In the genomic region with DNA sequence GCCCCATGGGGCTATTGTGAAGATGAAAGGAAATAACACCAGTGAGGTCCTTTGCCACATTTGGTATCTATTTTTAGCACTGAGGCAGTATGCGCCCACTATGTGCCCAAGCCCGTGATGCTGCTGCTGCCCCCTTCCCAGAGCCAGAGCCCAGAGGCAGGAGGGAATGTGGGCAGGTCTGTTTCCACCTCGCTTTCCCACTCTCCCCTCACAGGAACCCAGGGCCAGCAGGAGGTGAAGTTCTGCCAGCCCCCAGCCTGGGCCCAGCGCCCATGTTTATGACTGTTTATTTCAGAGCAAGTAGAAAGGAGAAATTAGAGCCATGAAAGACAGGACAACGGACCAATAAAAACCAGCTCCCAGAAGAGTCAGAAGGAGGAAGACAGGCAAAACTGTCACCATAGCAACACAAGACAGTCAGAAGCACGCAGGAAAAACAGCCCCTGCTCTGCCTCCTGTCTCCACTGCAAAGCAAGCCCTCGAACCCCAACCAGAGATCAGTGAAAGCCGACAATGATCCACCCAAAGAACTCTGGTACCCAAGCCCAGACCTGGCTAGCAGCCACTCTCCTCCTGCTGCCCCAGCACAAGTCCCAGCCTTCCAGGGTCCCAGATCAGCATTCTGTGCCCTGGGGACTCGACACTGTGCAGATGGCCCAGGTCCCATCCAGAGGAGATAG, we compare ENCODE assay signal across 8 cellular contexts. TPM values are rescaled to one million over a fixed set of nuclear protein-coding genes. Genes with fewer than 3 reads are reported as not detected.
DNase-seq lines count a peak whose midpoint lies in the region; ATAC-seq, FAIRE-seq and TF ChIP-seq lines count a peak whose summit lies in the region.

No MANE protein-coding gene starts in this region.

- TF ChIP-seq CTCF in BE2C (IDR thresholded peaks at IDR 0.05; ENCODE audit: low read depth, low read length) (no peak), WTC11 (IDR thresholded peaks at IDR 0.05) (no peak)

- H3K9me3 ChIP-seq in BE2C (no peaks in the 10 kb centered on the region), neuronal stem cell (replicated peaks in 1 of 2; ENCODE audit: control insufficient read depth in 2 of 2, insufficient read depth in 1 of 2, low read depth in 1 of 2, low read length in 2 of 2) (no peaks in the 10 kb centered on the region)

- ATAC-seq in HG02870 (IDR thresholded peaks at IDR 0.05; ENCODE audit: unreplicated experiment) (peak; percentile 35), WTC11 (peak; percentile 13; the same call in 1 of the 2 replicates), HG02973 (IDR thresholded peaks at IDR 0.05; ENCODE audit: unreplicated experiment) (no peak), HG03097 (IDR thresholded peaks at IDR 0.05; ENCODE audit: low FRiP score, unreplicated experiment) (no peak), HG03135 (IDR thresholded peaks at IDR 0.05; ENCODE audit: unreplicated experiment) (no peak)

- peaks cover 41% of the 10 kb centered on the region for H3K4me1 Mint-ChIP-seq in WTC11

- H3K4me2 ChIP-seq in neuronal stem cell (ENCODE audit: insufficient read depth, low read length, poor library complexity, severe bottlenecking): no peak overlapping the region

- H3K27me3 ChIP-seq in BE2C (peaks cover 25% of the 10 kb centered on the region), neuronal stem cell (ENCODE audit: control insufficient read depth in 3 of 3, insufficient read depth in 3 of 3, low read depth in 1 of 3, low read length in 3 of 3) (peaks cover 0 to 20% (median 12%) of the 10 kb centered on the region in 3 experiments)

- H3K4ac ChIP-seq in neuronal stem cell (ENCODE audit: low read length): no peak overlapping the region

- H3K36me3 Mint-ChIP-seq in WTC11: no peaks in the 10 kb centered on the region

- H2AFZ ChIP-seq in neuronal stem cell (ENCODE audit: low read length): peak overlapping the region; percentile 87

- peaks cover 22% of the 10 kb centered on the region for H3K27me3 Mint-ChIP-seq in WTC11 (ENCODE audit: low read depth)

- peak overlapping the region; percentile 84 for H3K4me3 Mint-ChIP-seq in WTC11

- H3K27ac Mint-ChIP-seq in WTC11: no peak overlapping the region

- WGBS in neuronal stem cell (ENCODE audit: extremely low coverage in 2 of 2, insufficient read length in 2 of 2, insufficient replicate concordance in 1 of 2), 2 donors: no CpG with 5 or more reads among the region's 9 CpGs

- no peak overlapping the region for H4K91ac ChIP-seq in neuronal stem cell (ENCODE audit: low read depth, low read length, poor library complexity)

- no peak overlapping the region for H3K9ac ChIP-seq in neuronal stem cell (ENCODE audit: low read depth, low read length, poor library complexity)

- H2BK15ac ChIP-seq in neuronal stem cell (ENCODE audit: low read length): no peak overlapping the region

- H3K14ac ChIP-seq in neuronal stem cell (ENCODE audit: low read length): peak overlapping the region; percentile 14

- no peak overlapping the region for H3K27ac ChIP-seq in neuronal stem cell (replicated peaks; ENCODE audit: low read length)

- FAIRE-seq in frontal cortex (lab: Jason Lieb, UNC): no peak

- H2BK120ac ChIP-seq in neuronal stem cell (ENCODE audit: low read depth, low read length): no peak overlapping the region

- no peak overlapping the region for H3K23ac ChIP-seq in neuronal stem cell (ENCODE audit: low read depth, low read length, poor library complexity)

- no peak overlapping the region for H2AK5ac ChIP-seq in neuronal stem cell (ENCODE audit: low read depth, low read length)

- H3K79me1 ChIP-seq in neuronal stem cell (ENCODE audit: low read depth, low read length): peaks cover 2% of the 10 kb centered on the region

- no peak overlapping the region for H4K8ac ChIP-seq in neuronal stem cell (ENCODE audit: low read depth, low read length)

- no peak overlapping the region for H2BK5ac ChIP-seq in neuronal stem cell (ENCODE audit: low read length)

- DNase-seq in BE2C: peak; percentile 23
- DNase-seq in WTC11 (ENCODE audit: low spot score): no peak
- peak; percentile 47 to 51 for DNase-seq in frontal cortex (ENCODE audit: low spot score in 2 of 2)
- no peak for DNase-seq in neuronal stem cell (ENCODE audit: low spot score)

- CTCF ChIA-PET in WTC11 (lab: Charles Lee): interaction anchor here (1.3 to 1.9 kb wide), 2 partner anchors 51 to 59 kb away, joined by 4 read pairs; no protein-coding TSS in a partner anchor

- no peak overlapping the region for H3K18ac ChIP-seq in neuronal stem cell (ENCODE audit: low read length)

- no peaks in the 10 kb centered on the region for H3K36me3 ChIP-seq in BE2C
- no peaks in the 10 kb centered on the region for H3K36me3 ChIP-seq in neuronal stem cell (replicated peaks in 1 of 2; ENCODE audit: control insufficient read depth in 2 of 2, insufficient read depth in 2 of 2, low read length in 2 of 2)

- H3K4me1 ChIP-seq in BE2C: no peaks in the 10 kb centered on the region
- peaks cover 9 to 24% of the 10 kb centered on the region in 2 donors for H3K4me1 ChIP-seq in neuronal stem cell (ENCODE audit: control insufficient read depth in 2 of 2, insufficient read depth in 1 of 2, low read depth in 1 of 2, low read length in 2 of 2)

- POLR2A ChIA-PET in WTC11 (lab: Charles Lee): no interaction called here

- H3K9me3 Mint-ChIP-seq in WTC11: no peaks in the 10 kb centered on the region

- H3K4me3 ChIP-seq in BE2C (ENCODE audit: low read depth, low read length): no peak overlapping the region
- peak overlapping the region in 1 of 2 donors; percentile 53 for H3K4me3 ChIP-seq in neuronal stem cell (ENCODE audit: low read length in 2 of 2)

- no peak overlapping the region for H2BK12ac ChIP-seq in neuronal stem cell (ENCODE audit: low read length)

TF ChIP-seq in WTC11, 78 proteins besides CTCF, POLR2A, EP300 and RAD21 (continues in another document):
- TF ChIP-seq ZNF121 (CRISPR knock-in tag; IDR thresholded peaks at IDR 0.05) (no peak), RORB (CRISPR knock-in tag; IDR thresholded peaks at IDR 0.05) (no peak), HMGA2 (CRISPR knock-in tag; IDR thresholded peaks at IDR 0.05) (no peak)
- TF ChIP-seq, protein P1, sequence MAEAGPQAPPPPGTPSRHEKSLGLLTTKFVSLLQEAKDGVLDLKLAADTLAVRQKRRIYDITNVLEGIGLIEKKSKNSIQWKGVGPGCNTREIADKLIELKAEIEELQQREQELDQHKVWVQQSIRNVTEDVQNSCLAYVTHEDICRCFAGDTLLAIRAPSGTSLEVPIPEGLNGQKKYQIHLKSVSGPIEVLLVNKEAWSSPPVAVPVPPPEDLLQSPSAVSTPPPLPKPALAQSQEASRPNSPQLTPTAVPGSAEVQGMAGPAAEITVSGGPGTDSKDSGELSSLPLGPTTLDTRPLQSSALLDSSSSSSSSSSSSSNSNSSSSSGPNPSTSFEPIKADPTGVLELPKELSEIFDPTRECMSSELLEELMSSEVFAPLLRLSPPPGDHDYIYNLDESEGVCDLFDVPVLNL (CRISPR knock-in tag; IDR thresholded peaks at IDR 0.05; ENCODE audit: borderline replicate concordance, low read depth): no peak
- TF ChIP-seq, protein P2, sequence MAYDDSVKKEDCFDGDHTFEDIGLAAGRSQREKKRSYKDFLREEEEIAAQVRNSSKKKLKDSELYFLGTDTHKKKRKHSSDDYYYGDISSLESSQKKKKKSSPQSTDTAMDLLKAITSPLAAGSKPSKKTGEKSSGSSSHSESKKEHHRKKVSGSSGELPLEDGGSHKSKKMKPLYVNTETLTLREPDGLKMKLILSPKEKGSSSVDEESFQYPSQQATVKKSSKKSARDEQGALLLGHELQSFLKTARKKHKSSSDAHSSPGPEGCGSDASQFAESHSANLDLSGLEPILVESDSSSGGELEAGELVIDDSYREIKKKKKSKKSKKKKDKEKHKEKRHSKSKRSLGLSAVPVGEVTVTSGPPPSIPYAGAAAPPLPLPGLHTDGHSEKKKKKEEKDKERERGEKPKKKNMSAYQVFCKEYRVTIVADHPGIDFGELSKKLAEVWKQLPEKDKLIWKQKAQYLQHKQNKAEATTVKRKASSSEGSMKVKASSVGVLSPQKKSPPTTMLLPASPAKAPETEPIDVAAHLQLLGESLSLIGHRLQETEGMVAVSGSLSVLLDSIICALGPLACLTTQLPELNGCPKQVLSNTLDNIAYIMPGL (CRISPR knock-in tag; IDR thresholded peaks at IDR 0.05): no peak
- TF ChIP-seq, protein P3, sequence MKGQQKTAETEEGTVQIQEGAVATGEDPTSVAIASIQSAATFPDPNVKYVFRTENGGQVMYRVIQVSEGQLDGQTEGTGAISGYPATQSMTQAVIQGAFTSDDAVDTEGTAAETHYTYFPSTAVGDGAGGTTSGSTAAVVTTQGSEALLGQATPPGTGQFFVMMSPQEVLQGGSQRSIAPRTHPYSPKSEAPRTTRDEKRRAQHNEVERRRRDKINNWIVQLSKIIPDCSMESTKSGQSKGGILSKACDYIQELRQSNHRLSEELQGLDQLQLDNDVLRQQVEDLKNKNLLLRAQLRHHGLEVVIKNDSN (CRISPR knock-in tag; IDR thresholded peaks at IDR 0.05): no peak

RNA-seq across cellular contexts. Expression of a gene that starts 1.4 kb away (rescaled TPM):
- 0.66 TPM for polyA plus RNA-seq in BE2C (2012; ENCODE audit: insufficient read depth, insufficient read length, low read depth)
- total RNA-seq in WTC11 (2021): 6.2 to 8.3 TPM (median 7.1 TPM) in 3 replicates
- total RNA-seq in frontal cortex: 227 TPM
- polyA plus RNA-seq in neuronal stem cell (2013, experiment 1 of 2): 2.1 TPM
- polyA plus RNA-seq in neuronal stem cell (2013, experiment 2 of 2): 2.2 TPM

Comparison
In these comparisons a context has a peak if more than half of its experiments do, and no peak if none do; other contexts are left out.
1. DNase-seq: peak in BE2C (single experiment) and frontal cortex (2 of 2); none in WTC11 (single experiment) and neuronal stem cell (single experiment).
2. ATAC-seq: peak in HG02870 (single experiment) and WTC11 (single experiment); none in HG02973 (single experiment), HG03097 (single experiment) and HG03135 (single experiment).
3. RNA of a gene that starts 1.4 kb away (total RNA-seq): 227 TPM in frontal cortex (single experiment); 6.2 to 8.3 TPM in WTC11; every median in the first group is over 10 times any median in the second.